1 cellular context compared by ENCODE assay signal in genomic region chr14:70888681-70889175, GRCh38.
A peak's percentile ranks its signal among the peaks of the same experiment; 100 is the strongest.
TF ChIP-seq lines count a peak whose summit lies in the region.

No MANE protein-coding gene starts in this region.

TF ChIP-seq in IMR-90, 13 proteins besides CTCF, POLR2A, EP300 and RAD21:
- TF ChIP-seq ELK1 (IDR thresholded peaks at IDR 0.05; ENCODE audit: borderline replicate concordance, low read depth, low read length) (no peak), FOS (IDR thresholded peaks at IDR 0.05; ENCODE audit: low read depth, low read length) (peak; percentile 15; the same call in 1 of the 2 replicates), BHLHE40 (IDR thresholded peaks at IDR 0.05; ENCODE audit: low read depth, low read length) (peak; percentile 40; the same call in 1 of the 2 replicates), MAFK (IDR thresholded peaks at IDR 0.05; ENCODE audit: low read depth, low read length) (no peak), CHD1 (IDR thresholded peaks at IDR 0.05; ENCODE audit: low read depth, low read length) (no peak), MXI1 (IDR thresholded peaks at IDR 0.05; ENCODE audit: borderline replicate concordance, low read depth, low read length) (no peak), CEBPB (IDR thresholded peaks at IDR 0.05; ENCODE audit: low read depth, low read length) (peak; percentile 86)
TF ChIP-seq in IMR-90: peak in this region for 3.
